In genomic region chr20:62448788-62449187, GRCh38 we compare ENCODE assay signal across 22 cellular contexts. TPM values are rescaled to one million over a fixed set of nuclear protein-coding genes. Genes with fewer than 3 reads are reported as not detected.
DNase-seq lines count a peak whose midpoint lies in the region; ATAC-seq, FAIRE-seq and TF ChIP-seq lines count a peak whose summit lies in the region.
"Had no signal": no experiment of that assay in that cellular context is flagged by ENCODE, and none has a peak within 500 bp of the region (broad histone marks: within the 10 kb centered on the region; RNA-seq: fewer than 3 reads in every experiment).

No MANE protein-coding gene starts in this region.

- H3F3A ChIP-seq in neural progenitor cell (ENCODE audit: low read depth) = no peaks in the 10 kb centered on the region

- no peak for ATAC-seq in HepG2
- ATAC-seq in right lobe of liver = no peak
- ATAC-seq: GM23338 had no signal

- 38% methylated on average over 13 of the region's 14 CpGs for WGBS in HepG2 (ENCODE audit: low lambda C conversion rate)
- 60% methylated on average over 1 of the region's 14 CpGs for WGBS in right lobe of liver (ENCODE audit: insufficient coverage, low coverage, low lambda C conversion rate, missing lambda C conversion rate)

- H3K27ac ChIP-seq in HepG2 (ENCODE audit: extremely low read length, insufficient read depth, low read length) = no peak overlapping the region
- no peak overlapping the region for H3K27ac ChIP-seq in right lobe of liver
- H3K27ac ChIP-seq in neural progenitor cell = no peak overlapping the region
- H3K27ac ChIP-seq in ascending aorta = no peak overlapping the region
- H3K27ac ChIP-seq: 22Rv1; BLaER1 treated with 17β-estradiol and CSF1 and Interleukin-3, amounts not matched to agents 10 nM and 100 nM had no signal

- no peak for TF ChIP-seq EP300 in HepG2 (IDR thresholded peaks at IDR 0.05; ENCODE audit: low read depth in 2 of 2, low read length in 2 of 2)
- no peak for TF ChIP-seq EP300 in HepG2 (CRISPR knock-in tag; IDR thresholded peaks at IDR 0.05; ENCODE audit: borderline replicate concordance)

- no peaks in the 10 kb centered on the region for H3K9me3 Mint-ChIP-seq in neural progenitor cell
- H3K9me3 Mint-ChIP-seq: CD4-positive, alpha-beta T cell; CD8-positive, alpha-beta memory T cell; GM23338 had no signal

- no TSS peak for BruUV-seq in HepG2 (replicated peaks; lab: Mats Ljungman, UMichigan)

- no peak overlapping the region for H3K27ac Mint-ChIP-seq in neural progenitor cell
- H3K27ac Mint-ChIP-seq: CD4-positive, alpha-beta T cell; CD8-positive, alpha-beta memory T cell; GM23338 had no signal

- TF ChIP-seq CTCF in HepG2 (CRISPR knock-in tag; IDR thresholded peaks at IDR 0.05) (no peak), right lobe of liver (IDR thresholded peaks at IDR 0.05) (no peak), neural progenitor cell (IDR thresholded peaks at IDR 0.05) (no peak), ascending aorta (IDR thresholded peaks at IDR 0.05) (no peak)

- H3K9ac ChIP-seq in HepG2 (ENCODE audit: insufficient read depth, low read depth, low read length) (no peak overlapping the region), neural progenitor cell (no peak overlapping the region)
- H3K9ac ChIP-seq: BLaER1 treated with 17β-estradiol and CSF1 and Interleukin-3, amounts not matched to agents 10 nM and 100 nM had no signal

- H3K36me3 ChIP-seq in HepG2 (replicated peaks in 1 of 2; ENCODE audit: control insufficient read depth in 1 of 2, insufficient read depth in 2 of 2, low read length in 2 of 2) (no peaks in the 10 kb centered on the region), right lobe of liver (no peaks in the 10 kb centered on the region), neural progenitor cell (no peaks in the 10 kb centered on the region), ascending aorta (no peaks in the 10 kb centered on the region)
- H3K36me3 ChIP-seq: BE2C; BLaER1 treated with 17β-estradiol and CSF1 and Interleukin-3, amounts not matched to agents 10 nM and 100 nM had no signal

- no peaks in the 10 kb centered on the region; the same call in 1 of the 2 replicates for H4K20me1 ChIP-seq in HepG2 (ENCODE audit: insufficient read depth, low read length)
- no peaks in the 10 kb centered on the region for H4K20me1 ChIP-seq in neural progenitor cell (ENCODE audit: low read depth)

- POLR2A ChIA-PET in HepG2 (lab: Yijun Ruan, JAX) = no interaction called here

- H3K9me3 ChIP-seq in HepG2 (ENCODE audit: low read length) (no peaks in the 10 kb centered on the region), right lobe of liver (no peaks in the 10 kb centered on the region), neural progenitor cell (ENCODE audit: low read depth) (no peaks in the 10 kb centered on the region), ascending aorta (no peaks in the 10 kb centered on the region)
- H3K9me3 ChIP-seq: BE2C; BLaER1 treated with 17β-estradiol and CSF1 and Interleukin-3, amounts not matched to agents 10 nM and 100 nM had no signal

- H3K4me1 ChIP-seq in HepG2 (ENCODE audit: insufficient read depth, low read length) (no peaks in the 10 kb centered on the region), right lobe of liver (peaks cover 0 to 7% (median 0%) of the 10 kb centered on the region in 4 donors), neural progenitor cell (peaks cover 13% of the 10 kb centered on the region), ascending aorta (no peaks in the 10 kb centered on the region)

- no peak overlapping the region for H3K4me2 ChIP-seq in HepG2 (ENCODE audit: low read depth, low read length)
- peak overlapping the region; percentile 27 for H3K4me2 ChIP-seq in neural progenitor cell
- H3K4me2 ChIP-seq: BLaER1 treated with 17β-estradiol and CSF1 and Interleukin-3, amounts not matched to agents 10 nM and 100 nM; GM23338 had no signal

- H3K27me3 Mint-ChIP-seq in neural progenitor cell (ENCODE audit: insufficient read depth, low read depth) = peaks cover 20% of the 10 kb centered on the region

- H3K4me1 Mint-ChIP-seq in neural progenitor cell = peaks cover 30% of the 10 kb centered on the region
- H3K4me1 Mint-ChIP-seq: CD14-positive monocyte; CD8-positive, alpha-beta memory T cell; GM23338 had no signal

- TF ChIP-seq POLR2A in HepG2 (IDR thresholded peaks at IDR 0.05; ENCODE audit: insufficient read depth in 1 of 2, low read depth in 2 of 2, low read length in 2 of 2) (no peak), right lobe of liver (IDR thresholded peaks at IDR 0.05) (no peak)

- H3K27me3 ChIP-seq in HepG2 (ENCODE audit: control insufficient read depth in 1 of 2, insufficient read depth in 2 of 2, low read length in 2 of 2) = peaks cover 32 to 73% of the 10 kb centered on the region in 2 experiments
- no peaks in the 10 kb centered on the region for H3K27me3 ChIP-seq in right lobe of liver
- no peaks in the 10 kb centered on the region for H3K27me3 ChIP-seq in neural progenitor cell
- H3K27me3 ChIP-seq in ascending aorta = no peaks in the 10 kb centered on the region
- H3K27me3 ChIP-seq: BE2C had no signal

- H2AFZ ChIP-seq in HepG2 (ENCODE audit: low read length) = no peak overlapping the region
- no peak overlapping the region for H2AFZ ChIP-seq in neural progenitor cell (replicated peaks)
- H2AFZ ChIP-seq: GM23338 had no signal

- no peak for TF ChIP-seq RAD21 in HepG2 (CRISPR knock-in tag; IDR thresholded peaks at IDR 0.05)

- intact Hi-C loops in HepG2 (cut with micrococcal nuclease; ENCODE audit: unreplicated experiment) = no loop called here
- intact Hi-C loops in right lobe of liver (cut with DNase I) = no loop called here
- intact Hi-C loops in ascending aorta (cut with DNase I) = no loop called here

- H3K4me3 ChIP-seq in HepG2 (replicated peaks in 1 of 3; ENCODE audit: insufficient read depth in 1 of 3, low read depth in 2 of 3, low read length in 3 of 3) = no peak overlapping the region
- no peak overlapping the region for H3K4me3 ChIP-seq in right lobe of liver
- no peak overlapping the region for H3K4me3 ChIP-seq in neural progenitor cell
- H3K4me3 ChIP-seq in ascending aorta = no peak overlapping the region
- H3K4me3 ChIP-seq: BLaER1 treated with 17β-estradiol and CSF1 and Interleukin-3, amounts not matched to agents 10 nM and 100 nM; GM23338 had no signal

- CTCF ChIA-PET in HepG2 (lab: Yijun Ruan, JAX; ENCODE audit: low intra/inter-chr PET ratio, low total read pairs) = no interaction called here

- no peaks in the 10 kb centered on the region for H3K36me3 Mint-ChIP-seq in neural progenitor cell
- H3K36me3 Mint-ChIP-seq: CD14-positive monocyte; CD8-positive, alpha-beta memory T cell had no signal

- H3K4me3 Mint-ChIP-seq in neural progenitor cell = no peak overlapping the region
- H3K4me3 Mint-ChIP-seq: CD14-positive monocyte; CD4-positive, alpha-beta T cell; CD8-positive, alpha-beta memory T cell; GM23338 had no signal

- DNase-seq in HepG2 (ENCODE audit: low spot score) (no peak), right lobe of liver (no peak), ecto neural progenitor cell (ENCODE audit: low spot score) (peak; percentile 69), neural progenitor cell (ENCODE audit: low spot score) (peak; percentile 73), DMS153 (lab: John Stamatoyannopoulos, UW) (no peak), NCI-H1105 (lab: John Stamatoyannopoulos, UW) (no peak), ascending aorta (ENCODE audit: low spot score in 2 of 2) (no peak)
- DNase-seq: BE2C; Calu3; CD4-positive, alpha-beta T cell; CD8-positive, alpha-beta memory T cell; DND-41; HCEC 1CT had no signal

- no peaks in the 10 kb centered on the region for H3K79me2 ChIP-seq in HepG2 (ENCODE audit: insufficient read depth, low read length)
- no peaks in the 10 kb centered on the region for H3K79me2 ChIP-seq in neural progenitor cell (ENCODE audit: low read depth)

- FAIRE-seq in HepG2 (lab: Jason Lieb, UNC) = no peak
- FAIRE-seq: A204.1, G401.6, GM12892 had no signal

- in situ Hi-C loops in HepG2 (cut with HindIII; ENCODE audit: extremely low pct_ligation_motif_present, low pct_unique_long_range_greater_than_20kb) = no loop called here

RNA-seq across cellular contexts. Expression of gene RBBP8NL, which starts 21.4 kb away (rescaled TPM):
- total RNA-seq in HepG2 (2016; rRNA removed; fragmentation: Illumina TruSeq; extraction: Trizol) (0.46 and 0.86 TPM in 2 replicates), right lobe of liver (not detected), neural progenitor cell (ENCODE audit: low replicate concordance) (0.03 TPM in 1 of 2 replicates, not detected in the other), ascending aorta (not detected)
- 0.30 and 0.62 TPM in 2 replicates for total RNA-seq in HepG2 (2016; cell fraction: cytosol; rRNA removed; fragmentation: Illumina TruSeq; extraction: Trizol; ENCODE audit: low read depth)
- 0.65 and 0.76 TPM in 2 replicates for total RNA-seq in HepG2 (2016; cell fraction: insoluble cytoplasmic fraction; rRNA removed; fragmentation: Illumina TruSeq; extraction: Trizol)
- 0.52 and 0.65 TPM in 2 replicates for total RNA-seq in HepG2 (2016; cell fraction: membrane; rRNA removed; fragmentation: Illumina TruSeq; extraction: Trizol)
- total RNA-seq in HepG2 (2016; cell fraction: nucleus; rRNA removed; fragmentation: Illumina TruSeq; extraction: Trizol) = 0.78 and 0.81 TPM in 2 replicates
- 0.69 and 0.82 TPM in 2 replicates for polyA plus RNA-seq in HepG2 (2011; rRNA removed)
- 0.46 and 0.94 TPM in 2 replicates for polyA plus RNA-seq in HepG2 (2011; cell fraction: cytosol; rRNA removed)
- polyA plus RNA-seq in HepG2 (2011; cell fraction: nucleus; rRNA removed) = 1.1 and 1.2 TPM in 2 replicates
- polyA plus RNA-seq in HepG2 (2012) = 0.24 and 0.42 TPM in 2 replicates
- polyA plus RNA-seq in HepG2 (2016; cell fraction: cytosol; fragmentation: Illumina TruSeq; extraction: Trizol; ENCODE audit: low read depth) = 0.52 and 0.54 TPM in 2 replicates
- polyA plus RNA-seq in HepG2 (2016; cell fraction: insoluble cytoplasmic fraction; fragmentation: Illumina TruSeq; extraction: Trizol; ENCODE audit: low read depth) = 0.67 and 0.91 TPM in 2 replicates
- 0.51 and 0.60 TPM in 2 replicates for polyA plus RNA-seq in HepG2 (2016; cell fraction: membrane; fragmentation: Illumina TruSeq; extraction: Trizol; ENCODE audit: low read depth)
- polyA plus RNA-seq in HepG2 (2016; cell fraction: nucleus; fragmentation: Illumina TruSeq; extraction: Trizol; ENCODE audit: insufficient read depth, low read depth) = 0.97 and 1.1 TPM in 2 replicates
- polyA minus RNA-seq in HepG2 (2011; rRNA and poly(A)+ RNA removed; ENCODE audit: low replicate concordance) = 0.40 TPM in 1 of 2 replicates, not detected in the other
- 0.40 TPM in 1 of 2 replicates, not detected in the other for polyA minus RNA-seq in HepG2 (2011; cell fraction: cytosol; rRNA and poly(A)+ RNA removed)
- 0.26 and 0.75 TPM in 2 replicates for polyA minus RNA-seq in HepG2 (2011; cell fraction: nucleus; rRNA and poly(A)+ RNA removed)
- total RNA-seq: CD4-positive, alpha-beta T cell; CD8-positive, alpha-beta memory T cell; H4 had no signal
- polyA plus RNA-seq: AG04450; CD14-positive monocyte; CD8-positive, alpha-beta memory T cell had no signal

RNA-seq across cellular contexts. Expression of gene GATA5, which starts 27.0 kb away (rescaled TPM):
- total RNA-seq in HepG2 (2016; rRNA removed; fragmentation: Illumina TruSeq; extraction: Trizol) = 0.20 and 0.39 TPM in 2 replicates
- total RNA-seq in HepG2 (2016; cell fraction: cytosol; rRNA removed; fragmentation: Illumina TruSeq; extraction: Trizol; ENCODE audit: low read depth) = 0.09 and 0.10 TPM in 2 replicates
- 0.10 and 0.32 TPM in 2 replicates for total RNA-seq in HepG2 (2016; cell fraction: insoluble cytoplasmic fraction; rRNA removed; fragmentation: Illumina TruSeq; extraction: Trizol)
- total RNA-seq in HepG2 (2016; cell fraction: membrane; rRNA removed; fragmentation: Illumina TruSeq; extraction: Trizol) = 0.31 and 0.65 TPM in 2 replicates
- 0.19 and 0.22 TPM in 2 replicates for total RNA-seq in HepG2 (2016; cell fraction: nucleus; rRNA removed; fragmentation: Illumina TruSeq; extraction: Trizol)
- polyA plus RNA-seq in HepG2 (2011; rRNA removed) = 0.12 and 0.18 TPM in 2 replicates
- 0.10 and 0.19 TPM in 2 replicates for polyA plus RNA-seq in HepG2 (2011; cell fraction: cytosol; rRNA removed)
- 0.09 and 0.27 TPM in 2 replicates for polyA plus RNA-seq in HepG2 (2011; cell fraction: nucleus; rRNA removed)
- 0.05 and 0.16 TPM in 2 replicates for polyA plus RNA-seq in HepG2 (2012)
- 0.26 and 0.33 TPM in 2 replicates for polyA plus RNA-seq in HepG2 (2016; cell fraction: cytosol; fragmentation: Illumina TruSeq; extraction: Trizol; ENCODE audit: low read depth)
- 0.29 and 0.56 TPM in 2 replicates for polyA plus RNA-seq in HepG2 (2016; cell fraction: insoluble cytoplasmic fraction; fragmentation: Illumina TruSeq; extraction: Trizol; ENCODE audit: low read depth)
- 0.41 and 0.42 TPM in 2 replicates for polyA plus RNA-seq in HepG2 (2016; cell fraction: membrane; fragmentation: Illumina TruSeq; extraction: Trizol; ENCODE audit: low read depth)
- polyA plus RNA-seq in HepG2 (2016; cell fraction: nucleus; fragmentation: Illumina TruSeq; extraction: Trizol; ENCODE audit: insufficient read depth, low read depth) = 0.41 and 0.80 TPM in 2 replicates
- polyA minus RNA-seq in HepG2 (2011; rRNA and poly(A)+ RNA removed; ENCODE audit: low replicate concordance) = 0.18 TPM in 1 of 2 replicates, not detected in the other
- not detected in 2 replicates for polyA minus RNA-seq in HepG2 (2011; cell fraction: cytosol; rRNA and poly(A)+ RNA removed)
- not detected in 2 replicates for polyA minus RNA-seq in HepG2 (2011; cell fraction: nucleus; rRNA and poly(A)+ RNA removed)
- under 1 TPM; 0.12 to 0.56 (median 0.26) TPM for total RNA-seq in right lobe of liver
- total RNA-seq in neural progenitor cell (ENCODE audit: low replicate concordance) = 0.12 TPM in 1 of 2 replicates, not detected in the other
- not detected for total RNA-seq in ascending aorta
- total RNA-seq: Calu3; CD4-positive, alpha-beta T cell; CD8-positive, alpha-beta memory T cell had no signal
- polyA plus RNA-seq: AG04450; CD14-positive monocyte; CD8-positive, alpha-beta memory T cell had no signal

RNA-seq across cellular contexts. Expression of gene CABLES2, which starts 41.7 kb away (rescaled TPM):
- total RNA-seq in HepG2 (2016; rRNA removed; fragmentation: Illumina TruSeq; extraction: Trizol) (9.7 and 10.2 TPM in 2 replicates), right lobe of liver (1 to 10 TPM; 1.4 to 2.9 (median 2.5) TPM), neural progenitor cell (ENCODE audit: low replicate concordance) (8.1 and 13.8 TPM in 2 replicates), ascending aorta (0.43 TPM)
- total RNA-seq in HepG2 (2016; cell fraction: cytosol; rRNA removed; fragmentation: Illumina TruSeq; extraction: Trizol; ENCODE audit: low read depth) = 3.4 and 4.0 TPM in 2 replicates
- total RNA-seq in HepG2 (2016; cell fraction: insoluble cytoplasmic fraction; rRNA removed; fragmentation: Illumina TruSeq; extraction: Trizol) = 9.2 and 9.3 TPM in 2 replicates
- 13.2 and 14.3 TPM in 2 replicates for total RNA-seq in HepG2 (2016; cell fraction: membrane; rRNA removed; fragmentation: Illumina TruSeq; extraction: Trizol)
- total RNA-seq in HepG2 (2016; cell fraction: nucleus; rRNA removed; fragmentation: Illumina TruSeq; extraction: Trizol) = 5.6 and 7.3 TPM in 2 replicates
- polyA plus RNA-seq in HepG2 (2011; rRNA removed) = 5.2 and 5.9 TPM in 2 replicates
- polyA plus RNA-seq in HepG2 (2011; cell fraction: cytosol; rRNA removed) = 4.8 and 5.4 TPM in 2 replicates
- 6.8 and 7.6 TPM in 2 replicates for polyA plus RNA-seq in HepG2 (2011; cell fraction: nucleus; rRNA removed)
- 4.7 and 5.4 TPM in 2 replicates for polyA plus RNA-seq in HepG2 (2012)
- polyA plus RNA-seq in HepG2 (2016; cell fraction: cytosol; fragmentation: Illumina TruSeq; extraction: Trizol; ENCODE audit: low read depth) = 7.5 and 8.3 TPM in 2 replicates
- 20.6 and 26.7 TPM in 2 replicates for polyA plus RNA-seq in HepG2 (2016; cell fraction: insoluble cytoplasmic fraction; fragmentation: Illumina TruSeq; extraction: Trizol; ENCODE audit: low read depth)
- 20.0 and 22.1 TPM in 2 replicates for polyA plus RNA-seq in HepG2 (2016; cell fraction: membrane; fragmentation: Illumina TruSeq; extraction: Trizol; ENCODE audit: low read depth)
- 18.8 and 19.3 TPM in 2 replicates for polyA plus RNA-seq in HepG2 (2016; cell fraction: nucleus; fragmentation: Illumina TruSeq; extraction: Trizol; ENCODE audit: insufficient read depth, low read depth)
- polyA minus RNA-seq in HepG2 (2011; rRNA and poly(A)+ RNA removed; ENCODE audit: low replicate concordance) = 5.3 and 6.3 TPM in 2 replicates
- polyA minus RNA-seq in HepG2 (2011; cell fraction: cytosol; rRNA and poly(A)+ RNA removed) = 4.9 and 6.3 TPM in 2 replicates
- 4.8 and 5.2 TPM in 2 replicates for polyA minus RNA-seq in HepG2 (2011; cell fraction: nucleus; rRNA and poly(A)+ RNA removed)

Comparison
In these comparisons a context has a peak if more than half of its experiments do, and no peak if none do; other contexts are left out.
1. DNase-seq: peak in ecto neural progenitor cell (single experiment) and neural progenitor cell (single experiment); none in HepG2 (single experiment), right lobe of liver (0 of 3), DMS153 (single experiment), NCI-H1105 (single experiment) and ascending aorta (0 of 2).